ENCODE assay signal across 8 cellular contexts in genomic region chr16:31508706-31509523, GRCh38. TPM values are rescaled to one million over a fixed set of nuclear protein-coding genes. Genes with fewer than 3 reads are reported as not detected.
DNase-seq lines count a peak whose midpoint lies in the region; ATAC-seq and FAIRE-seq lines count a peak whose summit lies in the region.

No MANE protein-coding gene starts in this region.

- no peaks in the 10 kb centered on the region for H3K9me3 ChIP-seq in CD4-positive, CD25-positive, alpha-beta regulatory T cell (ENCODE audit: control insufficient read depth in 2 of 2, low read length in 2 of 2)
- H3K9me3 ChIP-seq in HUES64 (ENCODE audit: insufficient read depth, low read depth, low read length) (no peaks in the 10 kb centered on the region), iPS-18c (ENCODE audit: control insufficient read depth, insufficient read depth, low read length) (no peaks in the 10 kb centered on the region)

- H3K4me1 ChIP-seq in CD4-positive, CD25-positive, alpha-beta regulatory T cell (ENCODE audit: control insufficient read depth, insufficient read depth, low read length, poor library complexity, severe bottlenecking), result peaks cover 40% of the 10 kb centered on the region
- H3K4me1 ChIP-seq in HUES64 (ENCODE audit: insufficient read depth, low read length), result peaks cover 12% of the 10 kb centered on the region

- no peak for FAIRE-seq in HTR-8/SVneo (lab: Jason Lieb, UNC)

- peaks cover 0 to 2% (median 0%) of the 10 kb centered on the region in 7 donors for H3K9me3 Mint-ChIP-seq in CD4-positive, CD25-positive, alpha-beta regulatory T cell
- H3K9me3 Mint-ChIP-seq in stimulated activated memory B cell treated with anti-CD40 and anti-IgM and Interleukin-4, amounts not matched to agents 10 μg/mL and 1 μg/mL and 100 μg/mL, for 72 hours, result no peaks in the 10 kb centered on the region

- no peak for ATAC-seq in CD4-positive, CD25-positive, alpha-beta regulatory T cell (ENCODE audit: low read depth in 2 of 2)
- no peak for ATAC-seq in stimulated activated memory B cell treated with anti-CD40 and anti-IgM and Interleukin-4, amounts not matched to agents 10 μg/mL and 1 μg/mL and 100 μg/mL, for 72 hours

- H3K4me3 Mint-ChIP-seq in CD4-positive, CD25-positive, alpha-beta regulatory T cell, result peak overlapping the region; percentile 91 to 97 (median 93)
- peak overlapping the region; percentile 87 for H3K4me3 Mint-ChIP-seq in stimulated activated memory B cell treated with anti-CD40 and anti-IgM and Interleukin-4, amounts not matched to agents 10 μg/mL and 1 μg/mL and 100 μg/mL, for 72 hours

- peaks cover 27 to 64% (median 49%) of the 10 kb centered on the region in 4 donors for H3K4me1 Mint-ChIP-seq in CD4-positive, CD25-positive, alpha-beta regulatory T cell
- peaks cover 46% of the 10 kb centered on the region for H3K4me1 Mint-ChIP-seq in stimulated activated memory B cell treated with anti-CD40 and anti-IgM and Interleukin-4, amounts not matched to agents 10 μg/mL and 1 μg/mL and 100 μg/mL, for 72 hours

- no peaks in the 10 kb centered on the region for H3K27me3 Mint-ChIP-seq in CD4-positive, CD25-positive, alpha-beta regulatory T cell
- no peaks in the 10 kb centered on the region for H3K27me3 Mint-ChIP-seq in stimulated activated memory B cell treated with anti-CD40 and anti-IgM and Interleukin-4, amounts not matched to agents 10 μg/mL and 1 μg/mL and 100 μg/mL, for 72 hours

- H3K9ac ChIP-seq in HUES64 (ENCODE audit: low read depth, low read length), result peak overlapping the region; percentile 97

- H3K27ac ChIP-seq in CD4-positive, CD25-positive, alpha-beta regulatory T cell (ENCODE audit: insufficient read depth, low read length, poor library complexity, severe bottlenecking), result peak overlapping the region; percentile 82
- H3K27ac ChIP-seq in HUES64 (ENCODE audit: low read depth, low read length), result peak overlapping the region; percentile 88
- peak overlapping the region; percentile 74 for H3K27ac ChIP-seq in angular gyrus (ENCODE audit: low read depth, low read length)

- DNase-seq in CD4-positive, CD25-positive, alpha-beta regulatory T cell, result no peak
- DNase-seq in HT-29 (ENCODE audit: low spot score), result no peak
- DNase-seq in HTR-8/SVneo (ENCODE audit: insufficient read length, low spot score), result no peak
- DNase-seq in NCI-H748 (lab: John Stamatoyannopoulos, UW; ENCODE audit: unreplicated experiment), result no peak

- 69% methylated on average over 10 of the region's 11 CpGs for WGBS in HUES64

- H3K36me3 ChIP-seq in CD4-positive, CD25-positive, alpha-beta regulatory T cell (ENCODE audit: control insufficient read depth, insufficient read depth, low read length), result no peaks in the 10 kb centered on the region
- H3K36me3 ChIP-seq in HUES64 (ENCODE audit: insufficient read depth, low read length), result 0 out of 2 replicates have a peak, but pooled peaks cover 6% of the 10 kb centered on the region

- H3K27me3 ChIP-seq in CD4-positive, CD25-positive, alpha-beta regulatory T cell (ENCODE audit: control insufficient read depth, insufficient read depth, low read length), result no peaks in the 10 kb centered on the region
- no peaks in the 10 kb centered on the region for H3K27me3 ChIP-seq in HUES64 (ENCODE audit: insufficient read depth, low read length)

- H3K36me3 Mint-ChIP-seq in CD4-positive, CD25-positive, alpha-beta regulatory T cell, result no peaks in the 10 kb centered on the region
- H3K36me3 Mint-ChIP-seq in stimulated activated memory B cell treated with anti-CD40 and anti-IgM and Interleukin-4, amounts not matched to agents 10 μg/mL and 1 μg/mL and 100 μg/mL, for 72 hours, result peaks cover 6% of the 10 kb centered on the region

- peak overlapping the region; percentile 95 for H3K4me3 ChIP-seq in CD4-positive, CD25-positive, alpha-beta regulatory T cell (ENCODE audit: low read depth, low read length)
- H3K4me3 ChIP-seq in HUES64 (ENCODE audit: low read length) (peak overlapping the region; percentile 96), iPS-18c (ENCODE audit: insufficient read depth, low read depth, low read length) (peak overlapping the region; percentile 90)

- peak overlapping the region; percentile 97 to 98 (median 97) for H3K27ac Mint-ChIP-seq in CD4-positive, CD25-positive, alpha-beta regulatory T cell
- peak overlapping the region; percentile 97 for H3K27ac Mint-ChIP-seq in stimulated activated memory B cell treated with anti-CD40 and anti-IgM and Interleukin-4, amounts not matched to agents 10 μg/mL and 1 μg/mL and 100 μg/mL, for 72 hours

RNA-seq across cellular contexts. Expression of gene RUSF1, which starts 0.7 kb away (rescaled TPM):
- 44.7 TPM for total RNA-seq in CD4-positive, CD25-positive, alpha-beta regulatory T cell
- polyA plus RNA-seq in CD4-positive, CD25-positive, alpha-beta regulatory T cell, result 10 to 100 TPM; 17.9 to 21.9 (median 21.4) TPM
- 23.0 TPM for polyA plus RNA-seq in HUES64 (2013, experiment 1 of 2)
- 26.8 TPM for polyA plus RNA-seq in HUES64 (2013, experiment 2 of 2)
- 43.7 and 53.3 TPM in 2 replicates for total RNA-seq in HT-29 (2014; rRNA removed; shearing (Covaris generic))

RNA-seq across cellular contexts. Expression of gene AHSP, which starts 18.8 kb away (rescaled TPM):
- not detected for total RNA-seq in CD4-positive, CD25-positive, alpha-beta regulatory T cell
- not detected for polyA plus RNA-seq in CD4-positive, CD25-positive, alpha-beta regulatory T cell
- 0.75 TPM for polyA plus RNA-seq in HUES64 (2013, experiment 1 of 2)
- polyA plus RNA-seq in HUES64 (2013, experiment 2 of 2), result 1.9 TPM
- total RNA-seq in HT-29 (2014; rRNA removed; shearing (Covaris generic)), result not detected in 2 replicates

RNA-seq across cellular contexts. Expression of gene SLC5A2, which starts 26.0 kb away (rescaled TPM):
- total RNA-seq in CD4-positive, CD25-positive, alpha-beta regulatory T cell, result 3.8 TPM
- 1 to 10 TPM in 3 of 4 donors, under 1 TPM in 1; 0.76 to 2.2 (median 1.4) TPM for polyA plus RNA-seq in CD4-positive, CD25-positive, alpha-beta regulatory T cell
- 0.40 TPM for polyA plus RNA-seq in HUES64 (2013, experiment 1 of 2)
- polyA plus RNA-seq in HUES64 (2013, experiment 2 of 2), result 0.38 TPM
- total RNA-seq in HT-29 (2014; rRNA removed; shearing (Covaris generic)), result 0.29 and 0.86 TPM in 2 replicates

RNA-seq across cellular contexts. Expression of gene TGFB1I1, which starts 37.0 kb away (rescaled TPM):
- total RNA-seq in CD4-positive, CD25-positive, alpha-beta regulatory T cell, result 1.6 TPM
- polyA plus RNA-seq in CD4-positive, CD25-positive, alpha-beta regulatory T cell, result 1 to 10 TPM in 2 of 4 donors, under 1 TPM in 2; 0.33 to 5.0 (median 1.5) TPM
- 6.2 TPM for polyA plus RNA-seq in HUES64 (2013, experiment 1 of 2)
- 7.0 TPM for polyA plus RNA-seq in HUES64 (2013, experiment 2 of 2)
- 0.43 and 1.1 TPM in 2 replicates for total RNA-seq in HT-29 (2014; rRNA removed; shearing (Covaris generic))

RNA-seq across cellular contexts. Expression of gene ARMC5, which starts 49.6 kb away (rescaled TPM):
- total RNA-seq in CD4-positive, CD25-positive, alpha-beta regulatory T cell, result 11.4 TPM
- polyA plus RNA-seq in CD4-positive, CD25-positive, alpha-beta regulatory T cell, result 1 to 10 TPM; 4.0 to 5.9 (median 5.6) TPM
- 6.2 TPM for polyA plus RNA-seq in HUES64 (2013, experiment 1 of 2)
- polyA plus RNA-seq in HUES64 (2013, experiment 2 of 2), result 6.7 TPM
- total RNA-seq in HT-29 (2014; rRNA removed; shearing (Covaris generic)), result 31.0 and 33.1 TPM in 2 replicates
